9 cellular contexts compared by ENCODE assay signal in the genomic region with DNA sequence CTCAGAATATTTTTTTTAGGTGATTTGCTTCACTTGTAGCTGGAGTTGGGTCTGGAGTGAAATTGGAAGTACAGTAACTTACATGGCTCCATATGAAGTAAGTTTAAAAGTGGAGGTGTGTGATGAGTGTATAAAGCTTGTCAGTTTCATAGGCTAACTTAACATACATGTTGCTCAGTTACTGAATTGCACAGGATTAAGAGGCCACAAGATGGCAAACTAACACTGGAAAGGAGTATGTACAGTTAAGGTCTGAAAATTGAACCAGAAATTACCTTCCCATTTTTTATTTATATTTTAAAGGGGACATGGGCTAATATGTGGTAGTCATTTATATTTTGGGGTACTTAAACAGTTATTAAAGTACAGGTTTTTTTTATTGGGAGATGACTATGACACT. TPM values are rescaled to one million over a fixed set of nuclear protein-coding genes. Genes with fewer than 3 reads are reported as not detected.
A peak's percentile ranks its signal among the peaks of the same experiment; 100 is the strongest.
DNase-seq lines count a peak whose midpoint lies in the region; ATAC-seq and TF ChIP-seq lines count a peak whose summit lies in the region.
"Had no signal": no experiment of that assay in that cellular context is flagged by ENCODE, and none has a peak within 500 bp of the region (broad histone marks: within the 10 kb centered on the region; RNA-seq: fewer than 3 reads in every experiment).

No MANE protein-coding gene starts in this region.

- H3K9me3 ChIP-seq in cardiac muscle cell (ENCODE audit: low read depth) = no peaks in the 10 kb centered on the region
- H3K9me3 ChIP-seq in right cardiac atrium (ENCODE audit: control insufficient read depth, low read length) = no peaks in the 10 kb centered on the region

- H3K27ac Mint-ChIP-seq in type B pancreatic cell = no peak overlapping the region
- H3K27ac Mint-ChIP-seq in activated CD4-positive, alpha-beta T cell treated with anti-CD3 and anti-CD28 coated beads, Interleukin-2, amount 10 ng/mL, durations not matched to agents 7 days and 5 days = no peak overlapping the region

- DNase-seq in cardiac muscle cell (ENCODE audit: low read depth in 1 of 2, low spot score in 1 of 2) (peak; percentile 10 to 33), right cardiac atrium (no peak), NCI-H2171 (lab: John Stamatoyannopoulos, UW) (peak; percentile 5), cardiac fibroblast (ENCODE audit: low read depth in 2 of 2) (peak; percentile 24 to 32), type B pancreatic cell (ENCODE audit: extremely low spot score, unreplicated experiment) (no peak)
- no peak for DNase-seq in activated CD4-positive, alpha-beta T cell treated with anti-CD3 and anti-CD28 coated beads, Interleukin-2, amount 10 ng/mL, durations not matched to agents 7 days and 5 days
- DNase-seq: NCI-H446 treated with DMSO at 0.1 percent for 48 hours had no signal

- H3K4me1 Mint-ChIP-seq in type B pancreatic cell (ENCODE audit: unreplicated experiment) = no peaks in the 10 kb centered on the region
- peaks cover 4% of the 10 kb centered on the region for H3K4me1 Mint-ChIP-seq in activated CD4-positive, alpha-beta T cell treated with anti-CD3 and anti-CD28 coated beads, Interleukin-2, amount 10 ng/mL, durations not matched to agents 7 days and 5 days

- H3K4me3 ChIP-seq in cardiac muscle cell = no peak overlapping the region
- H3K4me3 ChIP-seq in right cardiac atrium (ENCODE audit: low read length) = no peak overlapping the region
- H3K4me3 ChIP-seq in cardiac fibroblast (replicated peaks in 1 of 2; ENCODE audit: low read depth in 2 of 2, low read length in 2 of 2) = no peak overlapping the region

- H3K4me1 ChIP-seq in cardiac muscle cell (ENCODE audit: low read depth) (no peaks in the 10 kb centered on the region), right cardiac atrium (ENCODE audit: control insufficient read depth, insufficient read depth, low read length) (peaks cover 6% of the 10 kb centered on the region)

- no peaks in the 10 kb centered on the region for H3K36me3 ChIP-seq in cardiac muscle cell

- ATAC-seq in right cardiac atrium (no peak), HG02852 (IDR thresholded peaks at IDR 0.05; ENCODE audit: unreplicated experiment) (no peak), GM21367 (IDR thresholded peaks at IDR 0.05; ENCODE audit: unreplicated experiment) (no peak)

- intact Hi-C loops in right cardiac atrium (cut with DNase I) = no loop called here

- no peak overlapping the region for H3K27ac ChIP-seq in cardiac muscle cell
- H3K27ac ChIP-seq in right cardiac atrium (ENCODE audit: low read length) = no peak overlapping the region

- H3K27me3 ChIP-seq in cardiac muscle cell (no peaks in the 10 kb centered on the region), right cardiac atrium (ENCODE audit: control insufficient read depth, insufficient read depth) (no peaks in the 10 kb centered on the region)

- H3K4me3 Mint-ChIP-seq in type B pancreatic cell = no peak overlapping the region
- H3K4me3 Mint-ChIP-seq in activated CD4-positive, alpha-beta T cell treated with anti-CD3 and anti-CD28 coated beads, Interleukin-2, amount 10 ng/mL, durations not matched to agents 7 days and 5 days = no peak overlapping the region

- no peaks in the 10 kb centered on the region for H3K9me3 Mint-ChIP-seq in type B pancreatic cell
- no peaks in the 10 kb centered on the region for H3K9me3 Mint-ChIP-seq in activated CD4-positive, alpha-beta T cell treated with anti-CD3 and anti-CD28 coated beads, Interleukin-2, amount 10 ng/mL, durations not matched to agents 7 days and 5 days

- H3K36me3 Mint-ChIP-seq in type B pancreatic cell = no peaks in the 10 kb centered on the region
- H3K36me3 Mint-ChIP-seq in activated CD4-positive, alpha-beta T cell treated with anti-CD3 and anti-CD28 coated beads, Interleukin-2, amount 10 ng/mL, durations not matched to agents 7 days and 5 days (ENCODE audit: low read depth) = no peaks in the 10 kb centered on the region

- no peaks in the 10 kb centered on the region for H3K27me3 Mint-ChIP-seq in type B pancreatic cell
- no peaks in the 10 kb centered on the region for H3K27me3 Mint-ChIP-seq in activated CD4-positive, alpha-beta T cell treated with anti-CD3 and anti-CD28 coated beads, Interleukin-2, amount 10 ng/mL, durations not matched to agents 7 days and 5 days

- CTCF ChIA-PET in activated CD4-positive, alpha-beta T cell treated with anti-CD3 and anti-CD28 coated beads, Interleukin-2, amount 10 ng/mL, durations not matched to agents 7 days and 5 days (lab: Charles Lee) = no interaction called here

- TF ChIP-seq CTCF in cardiac muscle cell (IDR thresholded peaks at IDR 0.05; ENCODE audit: low read depth, low read length) = peak; percentile 34
- TF ChIP-seq CTCF in cardiac fibroblast (IDR thresholded peaks at IDR 0.05; ENCODE audit: low read depth, low read length) = no peak
- TF ChIP-seq CTCF in type B pancreatic cell (conservative IDR thresholded peaks at IDR 0.05) = peak; percentile 52

- POLR2A ChIA-PET in activated CD4-positive, alpha-beta T cell treated with anti-CD3 and anti-CD28 coated beads, Interleukin-2, amount 10 ng/mL, durations not matched to agents 7 days and 5 days (lab: Charles Lee) = interaction anchor here (0.7 kb wide), 1 partner anchor 121 kb away, joined by 3 read pairs; no protein-coding TSS in a partner anchor

RNA-seq across cellular contexts. Expression of a gene that starts 45.3 kb away (rescaled TPM):
- total RNA-seq in cardiac muscle cell = 8.8 and 15.7 TPM in 2 replicates
- 16.0 and 29.1 TPM in 2 replicates for polyA plus RNA-seq in cardiac muscle cell
- 10 to 100 TPM; 10.6 to 21.7 (median 16.5) TPM for total RNA-seq in right cardiac atrium
- 11.3 TPM for polyA plus RNA-seq in right cardiac atrium
- total RNA-seq in type B pancreatic cell (ENCODE audit: low replicate concordance) = 15.0 and 18.0 TPM in 2 replicates
- total RNA-seq in activated CD4-positive, alpha-beta T cell treated with anti-CD3 and anti-CD28 coated beads, Interleukin-2, amount 10 ng/mL, durations not matched to agents 7 days and 5 days = 10 to 100 TPM; 10.9 to 11.6 TPM

RNA-seq across cellular contexts. Expression of a gene that starts 52.0 kb away (rescaled TPM):
- total RNA-seq in cardiac muscle cell (not detected in 2 replicates), right cardiac atrium (not detected), type B pancreatic cell (ENCODE audit: low replicate concordance) (0.67 TPM in 1 of 2 replicates, not detected in the other)
- polyA plus RNA-seq in cardiac muscle cell (0.96 TPM in 1 of 2 replicates, not detected in the other), right cardiac atrium (not detected)
- not detected for total RNA-seq in activated CD4-positive, alpha-beta T cell treated with anti-CD3 and anti-CD28 coated beads, Interleukin-2, amount 10 ng/mL, durations not matched to agents 7 days and 5 days

Comparison
In these comparisons a context has a peak if more than half of its experiments do, and no peak if none do; other contexts are left out.
1. DNase-seq: peak in cardiac muscle cell (2 of 2), NCI-H2171 (single experiment) and cardiac fibroblast (2 of 2); none in right cardiac atrium (0 of 3), type B pancreatic cell (single experiment) and activated CD4-positive, alpha-beta T cell treated with anti-CD3 and anti-CD28 coated beads, Interleukin-2, amount 10 ng/mL, durations not matched to agents 7 days and 5 days (single experiment).